8 cellular contexts compared by ENCODE assay signal in genomic region chr12:48119834-48120195, GRCh38. TPM values are rescaled to one million over a fixed set of nuclear protein-coding genes. Genes with fewer than 3 reads are reported as not detected.
DNase-seq lines count a peak whose midpoint lies in the region; ATAC-seq and TF ChIP-seq lines count a peak whose summit lies in the region.

No MANE protein-coding gene starts in this region.

- TF ChIP-seq POLR2A in prostate gland (IDR thresholded peaks at IDR 0.05), result no peak
- no peak for TF ChIP-seq POLR2A in body of pancreas (IDR thresholded peaks at IDR 0.05)

- CTCF ChIA-PET in PC-9 (lab: Charles Lee), result no interaction called here

- POLR2A ChIA-PET in PC-9 (lab: Charles Lee; ENCODE audit: unreplicated experiment), result interaction anchor here (0.8 to 1.2 kb wide), 2 partner anchors 14 to 28 kb away, joined by 4 to 6 read pairs; no protein-coding TSS in a partner anchor

- H3K9me2 ChIP-seq in PC-9 (ENCODE audit: insufficient read depth), result no peaks in the 10 kb centered on the region

- H2AFZ ChIP-seq in PC-9 (peak overlapping the region; percentile 85), fibroblast of lung (ENCODE audit: low read length) (peak overlapping the region; percentile 97)

- H3K4me2 ChIP-seq in PC-9 (peak overlapping the region; percentile 90), fibroblast of lung (ENCODE audit: extremely low read depth, insufficient read depth, low read length) (peak overlapping the region; percentile 95)

- H3K4me1 ChIP-seq in PC-9 (replicated peaks; ENCODE audit: insufficient read depth) (peaks cover 18% of the 10 kb centered on the region), fibroblast of lung (ENCODE audit: control insufficient read depth, extremely low read depth, insufficient read depth, low read length) (peaks cover 2% of the 10 kb centered on the region), prostate gland (replicated peaks) (no peaks in the 10 kb centered on the region), body of pancreas (peaks cover 10% of the 10 kb centered on the region)

- H3K9me3 ChIP-seq in PC-9 (ENCODE audit: insufficient read depth, low read depth) (no peaks in the 10 kb centered on the region), fibroblast of lung (ENCODE audit: control insufficient read depth, insufficient read depth, low read depth, low read length) (no peaks in the 10 kb centered on the region), prostate gland (no peaks in the 10 kb centered on the region), body of pancreas (no peaks in the 10 kb centered on the region)

- H3K27me3 ChIP-seq in GM06990 (replicated peaks; ENCODE audit: control insufficient read depth, insufficient read depth, low read length), result no peaks in the 10 kb centered on the region
- H3K27me3 ChIP-seq in PC-9 (ENCODE audit: insufficient read depth, low read depth), result no peaks in the 10 kb centered on the region
- H3K27me3 ChIP-seq in fibroblast of lung (ENCODE audit: control insufficient read depth, insufficient read depth, low read length), result no peaks in the 10 kb centered on the region
- H3K27me3 ChIP-seq in prostate gland (replicated peaks; ENCODE audit: insufficient read depth), result no peaks in the 10 kb centered on the region
- no peaks in the 10 kb centered on the region for H3K27me3 ChIP-seq in body of pancreas

- H3K79me2 ChIP-seq in PC-9 (ENCODE audit: low read depth) (peaks cover 19% of the 10 kb centered on the region), fibroblast of lung (ENCODE audit: control insufficient read depth, insufficient read depth, low read length) (peaks cover 18% of the 10 kb centered on the region)

- H4K20me1 ChIP-seq in PC-9 (ENCODE audit: insufficient read depth), result no peaks in the 10 kb centered on the region; the same call in 1 of the 2 replicates
- H4K20me1 ChIP-seq in fibroblast of lung (ENCODE audit: control insufficient read depth, extremely low read depth, insufficient read depth, low read length), result no peaks in the 10 kb centered on the region

- intact Hi-C loops in PC-9 (cut with micrococcal nuclease; ENCODE audit: unreplicated experiment) (no loop called here), prostate gland (cut with DNase I) (loop anchor here (5.0 kb wide), 1 partner anchor 37 kb away; the partner anchor contains the start of gene ASB8), body of pancreas (cut with DNase I) (no loop called here)

- peaks cover 13% of the 10 kb centered on the region; the same call in 1 of the 2 replicates for H3F3A ChIP-seq in PC-9 (ENCODE audit: insufficient read depth, low read depth)

- ATAC-seq in body of pancreas, result no peak

- TF ChIP-seq CTCF in GM06990 (IDR thresholded peaks at IDR 0.05; ENCODE audit: insufficient read depth, low read length, poor library complexity, severe bottlenecking), result no peak
- no peak for TF ChIP-seq CTCF in PC-9 (conservative IDR thresholded peaks at IDR 0.05)
- no peak for TF ChIP-seq CTCF in fibroblast of lung (conservative IDR thresholded peaks at IDR 0.05 in 1 of 2, IDR thresholded peaks at IDR 0.05 in 1 of 2; ENCODE audit: low read depth in 1 of 2, low read length in 2 of 2)
- no peak for TF ChIP-seq CTCF in prostate gland (IDR thresholded peaks at IDR 0.05)
- no peak for TF ChIP-seq CTCF in body of pancreas (IDR thresholded peaks at IDR 0.05)

- WGBS in prostate gland, result 3% methylated on average over 5 of the region's 5 CpGs
- 24 to 27% methylated on average over 5 of the region's 5 CpGs for WGBS in body of pancreas, 2 donors

- TSS peak; percentile 46 for BruUV-seq in PC-9 (replicated peaks; lab: Mats Ljungman, UMichigan)

- H3K4me3 ChIP-seq in GM06990 (replicated peaks; ENCODE audit: low read depth, low read length) (peak overlapping the region; percentile 74), PC-9 (peak overlapping the region; percentile 78), fibroblast of lung (replicated peaks in 1 of 4; ENCODE audit: control extremely low read depth in 1 of 4, insufficient read depth in 1 of 4, low read depth in 3 of 4, low read length in 4 of 4) (peak overlapping the region; percentile 69 to 95 (median 92)), prostate gland (peak overlapping the region; percentile 40 to 48), body of pancreas (no peak overlapping the region)

- peak overlapping the region; percentile 9 for H3K9ac ChIP-seq in fibroblast of lung (ENCODE audit: insufficient read depth, low read length)

- H3K36me3 ChIP-seq in GM06990 (ENCODE audit: control insufficient read depth, insufficient read depth, low read length) (peaks cover 5% of the 10 kb centered on the region), PC-9 (ENCODE audit: low read depth) (no peaks in the 10 kb centered on the region), fibroblast of lung (ENCODE audit: control insufficient read depth, insufficient read depth, low read length) (no peaks in the 10 kb centered on the region), prostate gland (no peaks in the 10 kb centered on the region), body of pancreas (replicated peaks in 1 of 2; ENCODE audit: insufficient read depth in 1 of 2, low read depth in 2 of 2) (no peaks in the 10 kb centered on the region)

- H3K27ac ChIP-seq in PC-9 (no peak overlapping the region), fibroblast of lung (ENCODE audit: insufficient read depth, low read length) (peak overlapping the region; percentile 72), prostate gland (peak overlapping the region; percentile 5 to 53), body of pancreas (peak overlapping the region in 1 of 4 donors; percentile 7)

- DNase-seq in GM06990 (ENCODE audit: extremely low read depth, insufficient read length) (no peak), PC-9 (no peak), fibroblast of lung (ENCODE audit: low read depth in 2 of 2) (peak in 1 of 2 donors; percentile 37), prostate gland (ENCODE audit: low spot score) (no peak), SIG-M5 (lab: John Stamatoyannopoulos, UW) (no peak), body of pancreas (no peak), NCI-H146 (lab: John Stamatoyannopoulos, UW) (no peak)
- no peak for DNase-seq in effector CD8-positive, alpha-beta T cell (lab: John Stamatoyannopoulos, UW)

RNA-seq across cellular contexts. Expression of gene PFKM, which starts 0.7 kb away (rescaled TPM):
- total RNA-seq in PC-9 (2021) (63.2 and 67.6 TPM in 2 replicates), fibroblast of lung (87.1 and 98.9 TPM in 2 replicates), prostate gland (10 to 100 TPM; 36.9 to 71.9 TPM), body of pancreas (10 to 100 TPM; 14.3 to 16.8 TPM)
- 87.6 and 88.4 TPM in 2 replicates for polyA plus RNA-seq in fibroblast of lung
- polyA plus RNA-seq in fibroblast of lung (2012), result 64.1 and 66.1 TPM in 2 replicates
- polyA minus RNA-seq in fibroblast of lung (ENCODE audit: low replicate concordance), result 106 and 147 TPM in 2 replicates

RNA-seq across cellular contexts. Expression of gene SENP1, which starts 13.9 kb away (rescaled TPM):
- total RNA-seq in PC-9 (2021) (20.9 and 23.0 TPM in 2 replicates), fibroblast of lung (12.8 and 14.7 TPM in 2 replicates), prostate gland (10 to 100 TPM; 11.5 to 49.6 TPM), body of pancreas (10 to 100 TPM; 11.4 to 15.8 TPM)
- polyA plus RNA-seq in fibroblast of lung, result 17.9 and 19.1 TPM in 2 replicates
- polyA plus RNA-seq in fibroblast of lung (2012), result 7.9 and 9.5 TPM in 2 replicates
- 11.4 and 15.2 TPM in 2 replicates for polyA minus RNA-seq in fibroblast of lung (ENCODE audit: low replicate concordance)

RNA-seq across cellular contexts. Expression of gene ASB8, which starts 37.5 kb away (rescaled TPM):
- 21.8 and 25.1 TPM in 2 replicates for total RNA-seq in PC-9 (2021)
- 13.1 and 23.8 TPM in 2 replicates for total RNA-seq in fibroblast of lung
- polyA plus RNA-seq in fibroblast of lung, result 32.8 and 35.0 TPM in 2 replicates
- 28.4 and 38.2 TPM in 2 replicates for polyA plus RNA-seq in fibroblast of lung (2012)
- polyA minus RNA-seq in fibroblast of lung (ENCODE audit: low replicate concordance), result 25.0 and 25.3 TPM in 2 replicates
- 10 to 100 TPM; 38.8 to 43.2 TPM for total RNA-seq in prostate gland
- total RNA-seq in body of pancreas, result 10 to 100 TPM; 27.2 to 33.0 TPM

Comparison
In these comparisons a context has a peak if more than half of its experiments do, and no peak if none do; other contexts are left out.
1. H3K4me3 ChIP-seq: peak in GM06990 (single experiment), PC-9 (single experiment), fibroblast of lung (4 of 4) and prostate gland (2 of 2); none in body of pancreas (0 of 2).